Comparison of ENCODE assay signal across 9 cellular contexts in the genomic region with DNA sequence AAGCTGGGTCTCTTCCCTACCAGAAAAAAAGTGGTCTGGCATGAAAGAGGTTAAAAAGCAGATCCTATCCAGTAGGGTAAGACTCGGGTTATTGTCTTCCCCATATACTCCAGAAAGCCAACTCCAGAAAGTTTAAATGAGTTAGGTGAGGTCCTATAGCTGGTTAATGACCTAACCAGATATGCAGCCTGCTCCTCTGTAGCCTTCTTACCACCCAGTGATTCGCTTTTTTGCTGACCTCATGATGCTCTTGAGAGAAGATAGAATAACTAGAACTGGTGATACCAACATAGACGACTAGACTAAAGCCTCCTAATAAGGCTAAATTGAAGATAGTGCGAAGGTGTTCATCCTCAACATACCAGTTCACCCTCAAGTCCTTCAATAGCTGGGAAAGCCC. TPM values are rescaled to one million over a fixed set of nuclear protein-coding genes. Genes with fewer than 3 reads are reported as not detected.
DNase-seq lines count a peak whose midpoint lies in the region; ATAC-seq and TF ChIP-seq lines count a peak whose summit lies in the region.
"Had no signal": no experiment of that assay in that cellular context is flagged by ENCODE, and none has a peak within 500 bp of the region (broad histone marks: within the 10 kb centered on the region; RNA-seq: fewer than 3 reads in every experiment).

No MANE protein-coding gene starts in this region.

- peaks cover 29% of the 10 kb centered on the region for H3K36me3 Mint-ChIP-seq in central memory CD8-positive, alpha-beta T cell (ENCODE audit: insufficient read depth)
- H3K36me3 Mint-ChIP-seq in naive B cell, result peaks cover 0 to 9% of the 10 kb centered on the region in 2 donors

- H3K27ac ChIP-seq in heart right ventricle, result peak overlapping the region; percentile 81 to 94 (median 88)
- peak overlapping the region; percentile 57 to 80 for H3K27ac ChIP-seq in uterus

- DNase-seq in heart right ventricle (no peak), left cardiac atrium (no peak), naive B cell (no peak), uterus (no peak)
- no peak for DNase-seq in central memory CD8-positive, alpha-beta T cell (ENCODE audit: low spot score in 2 of 2)
- DNase-seq: NCI-H1694 had no signal

- H3K27me3 ChIP-seq in heart right ventricle, result no peaks in the 10 kb centered on the region
- no peaks in the 10 kb centered on the region for H3K27me3 ChIP-seq in uterus

- intact Hi-C loops in heart right ventricle (cut with DNase I), result loop anchor here in 4 of 10 donors (2.0 to 10.0 kb wide), 6 partner anchors 33 to 193 kb away; partner anchors contain the start of genes GIMAP6 (in 2 of the 4) and GIMAP4 (in 1 of the 4)
- intact Hi-C loops in left cardiac atrium (cut with DNase I), result no loop called here
- intact Hi-C loops in uterus (cut with DNase I; ENCODE audit: low total_unique reads), result no loop called here

- TF ChIP-seq CTCF in heart right ventricle (IDR thresholded peaks at IDR 0.05), result no peak
- no peak for TF ChIP-seq CTCF in uterus (IDR thresholded peaks at IDR 0.05)

- peak in 1 of 8 donors; percentile 30 for ATAC-seq in heart right ventricle
- ATAC-seq in left cardiac atrium, result no peak
- ATAC-seq in central memory CD8-positive, alpha-beta T cell (replicated peaks; ENCODE audit: extremely low read depth, poor library complexity, severe bottlenecking), result peak; percentile 22
- no peak for ATAC-seq in naive B cell (ENCODE audit: low read depth in 2 of 2)
- no peak for ATAC-seq in GM21360 (IDR thresholded peaks at IDR 0.05; ENCODE audit: unreplicated experiment)
- ATAC-seq in GM18505 (IDR thresholded peaks at IDR 0.05; ENCODE audit: unreplicated experiment), result no peak
- ATAC-seq in SK-N-SH treated with all-trans-retinoic acid at 6 μM for 48 hours, result no peak

- H3K27me3 Mint-ChIP-seq in central memory CD8-positive, alpha-beta T cell, result no peaks in the 10 kb centered on the region
- no peaks in the 10 kb centered on the region for H3K27me3 Mint-ChIP-seq in naive B cell

- peak overlapping the region; percentile 90 for H3K27ac Mint-ChIP-seq in central memory CD8-positive, alpha-beta T cell (ENCODE audit: low read depth)
- H3K27ac Mint-ChIP-seq in naive B cell, result peak overlapping the region; percentile 14 to 94 (median 50)

- H3K4me1 Mint-ChIP-seq in central memory CD8-positive, alpha-beta T cell, result peaks cover 67% of the 10 kb centered on the region
- H3K4me1 Mint-ChIP-seq in naive B cell, result peaks cover 16 to 22% (median 19%) of the 10 kb centered on the region in 3 donors

- no peaks in the 10 kb centered on the region for H3K9me3 Mint-ChIP-seq in central memory CD8-positive, alpha-beta T cell
- H3K9me3 Mint-ChIP-seq in naive B cell, result peaks cover 0 to 27% (median 16%) of the 10 kb centered on the region in 7 donors

- H3K4me3 ChIP-seq in heart right ventricle, result peak overlapping the region in 9 of 10 donors; percentile 44 to 71 (median 61)
- no peak overlapping the region for H3K4me3 ChIP-seq in uterus

- no peak for TF ChIP-seq POLR2A in uterus (IDR thresholded peaks at IDR 0.05)
- no peak for TF ChIP-seq POLR2A in GM18505 (IDR thresholded peaks at IDR 0.05; ENCODE audit: borderline replicate concordance, extremely low read depth, insufficient read depth, insufficient read length)

- H3K4me1 ChIP-seq in heart right ventricle, result peaks cover 0 to 45% (median 7%) of the 10 kb centered on the region in 9 donors
- H3K4me1 ChIP-seq in uterus, result no peaks in the 10 kb centered on the region

- 45 to 51% methylated on average over 4 of the region's 4 CpGs for WGBS in heart right ventricle, 2 donors

- peaks cover 0 to 21% (median 7%) of the 10 kb centered on the region in 9 donors for H3K36me3 ChIP-seq in heart right ventricle
- H3K36me3 ChIP-seq in uterus, result no peaks in the 10 kb centered on the region

- peaks cover 0 to 26% (median 9%) of the 10 kb centered on the region in 11 donors for H3K9me3 ChIP-seq in heart right ventricle
- H3K9me3 ChIP-seq in uterus, result no peaks in the 10 kb centered on the region

- peak overlapping the region; percentile 96 for H3K4me3 Mint-ChIP-seq in central memory CD8-positive, alpha-beta T cell
- H3K4me3 Mint-ChIP-seq in naive B cell, result peak overlapping the region in 5 of 8 donors; percentile 56 to 91 (median 82)

TF ChIP-seq in SK-N-SH treated with all-trans-retinoic acid at 6 μM for 48 hours, 23 proteins besides CTCF, POLR2A, EP300 and RAD21:
- TF ChIP-seq ZNF565 (CRISPR knock-in tag; conservative IDR thresholded peaks at IDR 0.05; ENCODE audit: low read depth) (no peak), ISL1 (CRISPR knock-in tag; IDR thresholded peaks at IDR 0.05) (no peak), ZFP3 (CRISPR knock-in tag; IDR thresholded peaks at IDR 0.05) (no peak), CREB5 (CRISPR knock-in tag; IDR thresholded peaks at IDR 0.05; ENCODE audit: low read depth) (no peak), TOX (CRISPR knock-in tag; IDR thresholded peaks at IDR 0.05; ENCODE audit: borderline replicate concordance) (no peak), TCF4 (CRISPR knock-in tag; IDR thresholded peaks at IDR 0.05; ENCODE audit: borderline replicate concordance) (no peak)

RNA-seq across cellular contexts. Expression of gene GIMAP1, which starts 0.7 kb away (rescaled TPM):
- 10 to 100 TPM in 1 of 10 donors, 1 to 10 TPM in 9; 2.4 to 11.2 (median 4.3) TPM for total RNA-seq in heart right ventricle
- polyA plus RNA-seq in heart right ventricle, result 10 to 100 TPM in 1 of 2 donors, 1 to 10 TPM in 1; 8.4 to 11.0 TPM
- total RNA-seq in left cardiac atrium, result 1 to 10 TPM; 4.5 to 7.0 TPM
- polyA plus RNA-seq in naive B cell (ENCODE audit: low read depth in 6 of 6), result 1 to 10 TPM in 3 of 6 donors, under 1 TPM in 3; 0.58 to 1.8 (median 0.92) TPM
- 10 to 100 TPM in 2 of 4 donors, 1 to 10 TPM in 2; 4.0 to 19.1 (median 9.9) TPM for total RNA-seq in uterus

RNA-seq across cellular contexts. Expression of gene GIMAP5, which starts 21.5 kb away (rescaled TPM):
- total RNA-seq in heart right ventricle (10 to 100 TPM in 7 of 10 donors, 1 to 10 TPM in 3; 6.5 to 27.2 (median 11.8) TPM), left cardiac atrium (10 to 100 TPM; 18.6 to 25.6 TPM), uterus (100 to 1,000 TPM in 1 of 4 donors, 10 to 100 TPM in 3; 20.4 to 103 (median 31.9) TPM)
- polyA plus RNA-seq in heart right ventricle (10 to 100 TPM; 22.9 to 35.0 TPM), naive B cell (ENCODE audit: low read depth in 6 of 6) (1 to 10 TPM in 3 of 6 donors, under 1 TPM in 3; 0.26 to 2.5 (median 1.1) TPM)

RNA-seq across cellular contexts. Expression of gene GIMAP2, which starts 30.2 kb away (rescaled TPM):
- total RNA-seq in heart right ventricle (10 to 100 TPM in 1 of 10 donors, 1 to 10 TPM in 9; 2.1 to 17.5 (median 4.6) TPM), left cardiac atrium (1 to 10 TPM; 7.0 to 9.2 TPM), uterus (10 to 100 TPM; 20.1 to 59.7 (median 35.1) TPM)
- polyA plus RNA-seq in heart right ventricle (1 to 10 TPM; 5.3 to 5.8 TPM), naive B cell (ENCODE audit: low read depth in 6 of 6) (10 to 100 TPM in 5 of 6 donors, 1 to 10 TPM in 1; 8.2 to 40.4 (median 14.0) TPM)

Comparison
In these comparisons a context has a peak if more than half of its experiments do, and no peak if none do; other contexts are left out.
1. H3K4me3 ChIP-seq: peak in heart right ventricle (9 of 10); none in uterus (0 of 2).